ENCODE assay signal across 1 cellular context in genomic region chr13:60348097-60348496, GRCh38.
TF ChIP-seq lines count a peak whose summit lies in the region.

No MANE protein-coding gene starts in this region.

TF ChIP-seq in WTC11, 78 proteins besides CTCF, POLR2A, EP300 and RAD21 (continued from another document):
- TF ChIP-seq, protein P1, sequence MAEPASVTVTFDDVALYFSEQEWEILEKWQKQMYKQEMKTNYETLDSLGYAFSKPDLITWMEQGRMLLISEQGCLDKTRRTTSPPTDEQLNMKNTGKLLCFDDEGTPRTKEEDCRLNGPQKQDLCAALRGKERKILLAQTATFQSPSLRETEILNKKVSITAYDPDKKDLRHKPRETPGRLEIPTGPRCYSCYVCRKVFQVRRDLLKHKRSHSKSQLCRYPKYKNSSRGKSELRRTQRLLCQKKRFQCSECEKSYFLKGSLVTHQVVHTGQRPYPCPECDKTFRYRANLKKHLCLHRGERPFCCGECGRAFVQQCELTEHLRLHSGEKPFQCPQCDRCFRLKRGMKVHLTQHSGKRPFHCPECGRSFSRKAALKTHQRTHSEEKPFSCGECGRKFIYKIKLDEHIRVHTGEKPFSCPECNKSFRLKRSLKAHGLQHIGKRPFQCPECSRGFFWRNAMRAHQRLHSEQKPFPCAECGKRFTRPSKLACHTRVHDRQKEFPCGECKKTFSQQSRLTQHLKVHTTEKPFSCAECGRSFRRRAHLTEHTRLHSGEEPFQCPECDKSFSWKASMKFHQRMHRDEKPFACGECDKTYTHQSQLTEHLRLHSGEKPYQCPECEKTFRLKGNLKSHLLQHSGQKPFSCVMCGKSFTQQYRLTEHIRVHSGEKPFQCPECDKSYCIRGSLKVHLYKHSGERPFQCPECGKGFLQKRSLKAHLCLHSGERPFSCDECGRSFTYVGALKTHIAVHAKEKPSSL (CRISPR knock-in tag; conservative IDR thresholded peaks at IDR 0.05): no peak
- TF ChIP-seq CBFB (CRISPR knock-in tag; IDR thresholded peaks at IDR 0.05; ENCODE audit: low read depth) (no peak), STAT6 (CRISPR knock-in tag; conservative IDR thresholded peaks at IDR 0.05; ENCODE audit: low read depth) (no peak)
